Comparison of ENCODE assay signal across 1 cellular context in the genomic region with DNA sequence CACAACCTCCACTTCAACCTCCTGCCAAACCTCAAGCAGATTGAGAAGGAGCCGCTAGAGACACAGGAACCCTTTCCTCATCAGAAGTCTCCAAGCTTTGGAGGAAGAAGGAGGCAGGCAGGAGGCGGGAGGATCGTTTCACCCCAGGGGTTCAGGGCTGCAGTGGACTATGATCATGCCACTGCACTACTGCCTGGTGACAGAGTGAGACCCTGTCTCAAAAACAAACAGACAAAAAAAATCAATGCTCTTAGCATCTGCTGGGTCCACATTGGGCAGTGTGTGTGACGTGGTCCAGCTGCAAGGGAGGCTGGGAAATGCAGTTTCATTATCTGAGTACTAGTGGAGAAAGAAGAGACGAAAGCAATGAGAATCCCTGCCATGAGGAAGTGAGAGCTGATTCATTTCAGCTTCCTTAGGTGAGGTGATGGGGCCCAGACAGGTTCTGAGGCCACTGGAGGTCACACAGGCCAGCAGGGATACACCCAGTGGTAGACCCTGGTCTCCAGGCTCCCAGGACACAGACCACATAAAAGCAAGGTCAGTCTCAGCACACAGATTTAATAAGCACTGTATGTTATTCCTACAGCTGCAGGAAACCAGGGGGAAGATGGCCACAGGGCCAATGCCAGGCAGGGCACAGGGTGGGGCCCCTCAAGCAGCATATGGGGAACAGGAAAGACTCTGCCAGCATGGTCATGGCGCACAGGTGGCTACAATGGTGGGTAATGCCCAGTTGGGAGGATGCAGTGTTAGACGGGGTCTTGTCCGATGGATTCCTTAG.
TF ChIP-seq lines count a peak whose summit lies in the region.

No MANE protein-coding gene starts in this region.

TF ChIP-seq in HepG2, 621 proteins besides CTCF, POLR2A, EP300 and RAD21 (continued from another document and continues in another):
- TF ChIP-seq, protein P1, sequence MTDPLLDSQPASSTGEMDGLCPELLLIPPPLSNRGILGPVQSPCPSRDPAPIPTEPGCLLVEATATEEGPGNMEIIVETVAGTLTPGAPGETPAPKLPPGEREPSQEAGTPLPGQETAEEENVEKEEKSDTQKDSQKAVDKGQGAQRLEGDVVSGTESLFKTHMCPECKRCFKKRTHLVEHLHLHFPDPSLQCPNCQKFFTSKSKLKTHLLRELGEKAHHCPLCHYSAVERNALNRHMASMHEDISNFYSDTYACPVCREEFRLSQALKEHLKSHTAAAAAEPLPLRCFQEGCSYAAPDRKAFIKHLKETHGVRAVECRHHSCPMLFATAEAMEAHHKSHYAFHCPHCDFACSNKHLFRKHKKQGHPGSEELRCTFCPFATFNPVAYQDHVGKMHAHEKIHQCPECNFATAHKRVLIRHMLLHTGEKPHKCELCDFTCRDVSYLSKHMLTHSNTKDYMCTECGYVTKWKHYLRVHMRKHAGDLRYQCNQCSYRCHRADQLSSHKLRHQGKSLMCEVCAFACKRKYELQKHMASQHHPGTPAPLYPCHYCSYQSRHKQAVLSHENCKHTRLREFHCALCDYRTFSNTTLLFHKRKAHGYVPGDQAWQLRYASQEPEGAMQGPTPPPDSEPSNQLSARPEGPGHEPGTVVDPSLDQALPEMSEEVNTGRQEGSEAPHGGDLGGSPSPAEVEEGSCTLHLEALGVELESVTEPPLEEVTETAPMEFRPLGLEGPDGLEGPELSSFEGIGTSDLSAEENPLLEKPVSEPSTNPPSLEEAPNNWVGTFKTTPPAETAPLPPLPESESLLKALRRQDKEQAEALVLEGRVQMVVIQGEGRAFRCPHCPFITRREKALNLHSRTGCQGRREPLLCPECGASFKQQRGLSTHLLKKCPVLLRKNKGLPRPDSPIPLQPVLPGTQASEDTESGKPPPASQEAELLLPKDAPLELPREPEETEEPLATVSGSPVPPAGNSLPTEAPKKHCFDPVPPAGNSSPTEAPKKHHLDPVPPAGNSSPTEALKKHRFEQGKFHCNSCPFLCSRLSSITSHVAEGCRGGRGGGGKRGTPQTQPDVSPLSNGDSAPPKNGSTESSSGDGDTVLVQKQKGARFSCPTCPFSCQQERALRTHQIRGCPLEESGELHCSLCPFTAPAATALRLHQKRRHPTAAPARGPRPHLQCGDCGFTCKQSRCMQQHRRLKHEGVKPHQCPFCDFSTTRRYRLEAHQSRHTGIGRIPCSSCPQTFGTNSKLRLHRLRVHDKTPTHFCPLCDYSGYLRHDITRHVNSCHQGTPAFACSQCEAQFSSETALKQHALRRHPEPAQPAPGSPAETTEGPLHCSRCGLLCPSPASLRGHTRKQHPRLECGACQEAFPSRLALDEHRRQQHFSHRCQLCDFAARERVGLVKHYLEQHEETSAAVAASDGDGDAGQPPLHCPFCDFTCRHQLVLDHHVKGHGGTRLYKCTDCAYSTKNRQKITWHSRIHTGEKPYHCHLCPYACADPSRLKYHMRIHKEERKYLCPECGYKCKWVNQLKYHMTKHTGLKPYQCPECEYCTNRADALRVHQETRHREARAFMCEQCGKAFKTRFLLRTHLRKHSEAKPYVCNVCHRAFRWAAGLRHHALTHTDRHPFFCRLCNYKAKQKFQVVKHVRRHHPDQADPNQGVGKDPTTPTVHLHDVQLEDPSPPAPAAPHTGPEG (CRISPR knock-in tag; IDR thresholded peaks at IDR 0.05) = no peak; the same call in 1 of the 2 replicates
- TF ChIP-seq HOXA7 (CRISPR knock-in tag; IDR thresholded peaks at IDR 0.05) (no peak), ISX (CRISPR knock-in tag; conservative IDR thresholded peaks at IDR 0.05) (no peak), ZNF367 (CRISPR knock-in tag; IDR thresholded peaks at IDR 0.05; ENCODE audit: borderline replicate concordance) (no peak), CREB1 (IDR thresholded peaks at IDR 0.05) (peak; percentile 92), CREB1 (CRISPR knock-in tag; IDR thresholded peaks at IDR 0.05) (peak; percentile 98), NCOA1 (CRISPR knock-in tag; IDR thresholded peaks at IDR 0.05) (0 out of 2 replicates have a peak, but pooled peaks have one; percentile 78), ZKSCAN5 (CRISPR knock-in tag; IDR thresholded peaks at IDR 0.05) (peak; percentile 98), SAP130 (CRISPR knock-in tag; IDR thresholded peaks at IDR 0.05; ENCODE audit: low read depth) (peak; percentile 86), TARDBP (CRISPR knock-in tag; IDR thresholded peaks at IDR 0.05) (peak; percentile 83; the same call in 1 of the 2 replicates), SOX5 (CRISPR knock-in tag; IDR thresholded peaks at IDR 0.05; ENCODE audit: borderline replicate concordance) (peak; percentile 25; the same call in 1 of the 2 replicates), ZMYM2 (CRISPR knock-in tag; IDR thresholded peaks at IDR 0.05) (no peak), SUZ12 (IDR thresholded peaks at IDR 0.05; ENCODE audit: low read depth, low read length) (peak; percentile 79), MTF2 (CRISPR knock-in tag; IDR thresholded peaks at IDR 0.05; ENCODE audit: borderline replicate concordance) (no peak; the same call in 1 of the 2 replicates), MIER2 (CRISPR knock-in tag; IDR thresholded peaks at IDR 0.05) (no peak), ZNF775 (CRISPR knock-in tag; IDR thresholded peaks at IDR 0.05; ENCODE audit: borderline replicate concordance) (no peak), HDAC1 (CRISPR knock-in tag; IDR thresholded peaks at IDR 0.05) (peak; percentile 66), MIER3 (CRISPR knock-in tag; IDR thresholded peaks at IDR 0.05; ENCODE audit: borderline replicate concordance) (peak; percentile 37; the same call in 1 of the 2 replicates), ZSCAN9 (CRISPR knock-in tag; IDR thresholded peaks at IDR 0.05; ENCODE audit: borderline replicate concordance) (no peak; the same call in 1 of the 2 replicates), ONECUT2 (CRISPR knock-in tag; IDR thresholded peaks at IDR 0.05) (peak; percentile 96), ZNF7 (CRISPR knock-in tag; IDR thresholded peaks at IDR 0.05) (no peak), KLF11 (CRISPR knock-in tag; IDR thresholded peaks at IDR 0.05) (no peak), ZZZ3 (CRISPR knock-in tag; IDR thresholded peaks at IDR 0.05; ENCODE audit: borderline replicate concordance) (no peak), PTBP1 (IDR thresholded peaks at IDR 0.05; ENCODE audit: low read depth, low read length, poor library complexity, severe bottlenecking) (no peak), ZSCAN25 (CRISPR knock-in tag; IDR thresholded peaks at IDR 0.05) (peak; percentile 78), HMG20A (CRISPR knock-in tag; IDR thresholded peaks at IDR 0.05; ENCODE audit: borderline replicate concordance) (no peak), DMAP1 (CRISPR knock-in tag; IDR thresholded peaks at IDR 0.05) (0 out of 2 replicates have a peak, but pooled peaks have one; percentile 8), U2AF2 (IDR thresholded peaks at IDR 0.05; ENCODE audit: low read depth, low read length) (no peak), THAP11 (CRISPR knock-in tag; IDR thresholded peaks at IDR 0.05) (peak; percentile 99), MED13 (CRISPR knock-in tag; IDR thresholded peaks at IDR 0.05) (no peak), HNRNPK (IDR thresholded peaks at IDR 0.05; ENCODE audit: low read depth, low read length, poor library complexity, severe bottlenecking) (no peak), RORA (CRISPR knock-in tag; IDR thresholded peaks at IDR 0.05) (no peak), RXRB (CRISPR knock-in tag; IDR thresholded peaks at IDR 0.05; ENCODE audit: borderline replicate concordance) (no peak), TSC22D2 (CRISPR knock-in tag; IDR thresholded peaks at IDR 0.05; ENCODE audit: borderline replicate concordance) (0 out of 2 replicates have a peak, but pooled peaks have one; percentile 21), ZNF878 (CRISPR knock-in tag; IDR thresholded peaks at IDR 0.05) (no peak), ZNF225 (CRISPR knock-in tag; IDR thresholded peaks at IDR 0.05) (no peak), SCMH1 (CRISPR knock-in tag; IDR thresholded peaks at IDR 0.05; ENCODE audit: borderline replicate concordance) (no peak)
- TF ChIP-seq, protein P2, sequence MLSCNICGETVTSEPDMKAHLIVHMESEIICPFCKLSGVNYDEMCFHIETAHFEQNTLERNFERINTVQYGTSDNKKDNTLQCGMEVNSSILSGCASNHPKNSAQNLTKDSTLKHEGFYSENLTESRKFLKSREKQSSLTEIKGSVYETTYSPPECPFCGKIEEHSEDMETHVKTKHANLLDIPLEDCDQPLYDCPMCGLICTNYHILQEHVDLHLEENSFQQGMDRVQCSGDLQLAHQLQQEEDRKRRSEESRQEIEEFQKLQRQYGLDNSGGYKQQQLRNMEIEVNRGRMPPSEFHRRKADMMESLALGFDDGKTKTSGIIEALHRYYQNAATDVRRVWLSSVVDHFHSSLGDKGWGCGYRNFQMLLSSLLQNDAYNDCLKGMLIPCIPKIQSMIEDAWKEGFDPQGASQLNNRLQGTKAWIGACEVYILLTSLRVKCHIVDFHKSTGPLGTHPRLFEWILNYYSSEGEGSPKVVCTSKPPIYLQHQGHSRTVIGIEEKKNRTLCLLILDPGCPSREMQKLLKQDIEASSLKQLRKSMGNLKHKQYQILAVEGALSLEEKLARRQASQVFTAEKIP (CRISPR knock-in tag; IDR thresholded peaks at IDR 0.05; ENCODE audit: borderline replicate concordance) = no peak
- TF ChIP-seq, protein P3, sequence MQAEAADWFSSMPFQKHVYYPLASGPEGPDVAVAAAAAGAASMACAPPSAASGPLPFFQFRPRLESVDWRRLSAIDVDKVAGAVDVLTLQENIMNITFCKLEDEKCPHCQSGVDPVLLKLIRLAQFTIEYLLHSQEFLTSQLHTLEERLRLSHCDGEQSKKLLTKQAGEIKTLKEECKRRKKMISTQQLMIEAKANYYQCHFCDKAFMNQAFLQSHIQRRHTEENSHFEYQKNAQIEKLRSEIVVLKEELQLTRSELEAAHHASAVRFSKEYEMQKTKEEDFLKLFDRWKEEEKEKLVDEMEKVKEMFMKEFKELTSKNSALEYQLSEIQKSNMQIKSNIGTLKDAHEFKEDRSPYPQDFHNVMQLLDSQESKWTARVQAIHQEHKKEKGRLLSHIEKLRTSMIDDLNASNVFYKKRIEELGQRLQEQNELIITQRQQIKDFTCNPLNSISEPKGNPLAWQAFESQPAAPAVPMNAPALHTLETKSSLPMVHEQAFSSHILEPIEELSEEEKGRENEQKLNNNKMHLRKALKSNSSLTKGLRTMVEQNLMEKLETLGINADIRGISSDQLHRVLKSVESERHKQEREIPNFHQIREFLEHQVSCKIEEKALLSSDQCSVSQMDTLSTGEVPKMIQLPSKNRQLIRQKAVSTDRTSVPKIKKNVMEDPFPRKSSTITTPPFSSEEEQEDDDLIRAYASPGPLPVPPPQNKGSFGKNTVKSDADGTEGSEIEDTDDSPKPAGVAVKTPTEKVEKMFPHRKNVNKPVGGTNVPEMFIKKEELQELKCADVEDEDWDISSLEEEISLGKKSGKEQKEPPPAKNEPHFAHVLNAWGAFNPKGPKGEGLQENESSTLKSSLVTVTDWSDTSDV (CRISPR knock-in tag; IDR thresholded peaks at IDR 0.05) = no peak
- TF ChIP-seq, protein P4, sequence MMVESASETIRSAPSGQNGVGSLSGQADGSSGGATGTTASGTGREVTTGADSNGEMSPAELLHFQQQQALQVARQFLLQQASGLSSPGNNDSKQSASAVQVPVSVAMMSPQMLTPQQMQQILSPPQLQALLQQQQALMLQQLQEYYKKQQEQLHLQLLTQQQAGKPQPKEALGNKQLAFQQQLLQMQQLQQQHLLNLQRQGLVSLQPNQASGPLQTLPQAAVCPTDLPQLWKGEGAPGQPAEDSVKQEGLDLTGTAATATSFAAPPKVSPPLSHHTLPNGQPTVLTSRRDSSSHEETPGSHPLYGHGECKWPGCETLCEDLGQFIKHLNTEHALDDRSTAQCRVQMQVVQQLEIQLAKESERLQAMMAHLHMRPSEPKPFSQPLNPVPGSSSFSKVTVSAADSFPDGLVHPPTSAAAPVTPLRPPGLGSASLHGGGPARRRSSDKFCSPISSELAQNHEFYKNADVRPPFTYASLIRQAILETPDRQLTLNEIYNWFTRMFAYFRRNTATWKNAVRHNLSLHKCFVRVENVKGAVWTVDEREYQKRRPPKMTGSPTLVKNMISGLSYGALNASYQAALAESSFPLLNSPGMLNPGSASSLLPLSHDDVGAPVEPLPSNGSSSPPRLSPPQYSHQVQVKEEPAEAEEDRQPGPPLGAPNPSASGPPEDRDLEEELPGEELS (CRISPR knock-in tag; IDR thresholded peaks at IDR 0.05) = peak; percentile 49
- TF ChIP-seq, protein P5, sequence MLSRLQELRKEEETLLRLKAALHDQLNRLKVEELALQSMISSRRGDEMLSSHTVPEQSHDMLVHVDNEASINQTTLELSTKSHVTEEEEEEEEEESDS (CRISPR knock-in tag; IDR thresholded peaks at IDR 0.05; ENCODE audit: borderline replicate concordance) = peak; percentile 30; the same call in 1 of the 2 replicates
- TF ChIP-seq, protein P6, sequence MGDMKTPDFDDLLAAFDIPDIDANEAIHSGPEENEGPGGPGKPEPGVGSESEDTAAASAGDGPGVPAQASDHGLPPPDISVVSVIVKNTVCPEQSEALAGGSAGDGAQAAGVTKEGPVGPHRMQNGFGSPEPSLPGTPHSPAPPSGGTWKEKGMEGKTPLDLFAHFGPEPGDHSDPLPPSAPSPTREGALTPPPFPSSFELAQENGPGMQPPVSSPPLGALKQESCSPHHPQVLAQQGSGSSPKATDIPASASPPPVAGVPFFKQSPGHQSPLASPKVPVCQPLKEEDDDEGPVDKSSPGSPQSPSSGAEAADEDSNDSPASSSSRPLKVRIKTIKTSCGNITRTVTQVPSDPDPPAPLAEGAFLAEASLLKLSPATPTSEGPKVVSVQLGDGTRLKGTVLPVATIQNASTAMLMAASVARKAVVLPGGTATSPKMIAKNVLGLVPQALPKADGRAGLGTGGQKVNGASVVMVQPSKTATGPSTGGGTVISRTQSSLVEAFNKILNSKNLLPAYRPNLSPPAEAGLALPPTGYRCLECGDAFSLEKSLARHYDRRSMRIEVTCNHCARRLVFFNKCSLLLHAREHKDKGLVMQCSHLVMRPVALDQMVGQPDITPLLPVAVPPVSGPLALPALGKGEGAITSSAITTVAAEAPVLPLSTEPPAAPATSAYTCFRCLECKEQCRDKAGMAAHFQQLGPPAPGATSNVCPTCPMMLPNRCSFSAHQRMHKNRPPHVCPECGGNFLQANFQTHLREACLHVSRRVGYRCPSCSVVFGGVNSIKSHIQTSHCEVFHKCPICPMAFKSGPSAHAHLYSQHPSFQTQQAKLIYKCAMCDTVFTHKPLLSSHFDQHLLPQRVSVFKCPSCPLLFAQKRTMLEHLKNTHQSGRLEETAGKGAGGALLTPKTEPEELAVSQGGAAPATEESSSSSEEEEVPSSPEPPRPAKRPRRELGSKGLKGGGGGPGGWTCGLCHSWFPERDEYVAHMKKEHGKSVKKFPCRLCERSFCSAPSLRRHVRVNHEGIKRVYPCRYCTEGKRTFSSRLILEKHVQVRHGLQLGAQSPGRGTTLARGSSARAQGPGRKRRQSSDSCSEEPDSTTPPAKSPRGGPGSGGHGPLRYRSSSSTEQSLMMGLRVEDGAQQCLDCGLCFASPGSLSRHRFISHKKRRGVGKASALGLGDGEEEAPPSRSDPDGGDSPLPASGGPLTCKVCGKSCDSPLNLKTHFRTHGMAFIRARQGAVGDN (CRISPR knock-in tag; IDR thresholded peaks at IDR 0.05) = peak; percentile 34; the same call in 1 of the 2 replicates
- TF ChIP-seq, protein P7, sequence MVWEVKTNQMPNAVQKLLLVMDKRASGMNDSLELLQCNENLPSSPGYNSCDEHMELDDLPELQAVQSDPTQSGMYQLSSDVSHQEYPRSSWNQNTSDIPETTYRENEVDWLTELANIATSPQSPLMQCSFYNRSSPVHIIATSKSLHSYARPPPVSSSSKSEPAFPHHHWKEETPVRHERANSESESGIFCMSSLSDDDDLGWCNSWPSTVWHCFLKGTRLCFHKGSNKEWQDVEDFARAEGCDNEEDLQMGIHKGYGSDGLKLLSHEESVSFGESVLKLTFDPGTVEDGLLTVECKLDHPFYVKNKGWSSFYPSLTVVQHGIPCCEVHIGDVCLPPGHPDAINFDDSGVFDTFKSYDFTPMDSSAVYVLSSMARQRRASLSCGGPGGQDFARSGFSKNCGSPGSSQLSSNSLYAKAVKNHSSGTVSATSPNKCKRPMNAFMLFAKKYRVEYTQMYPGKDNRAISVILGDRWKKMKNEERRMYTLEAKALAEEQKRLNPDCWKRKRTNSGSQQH (CRISPR knock-in tag; IDR thresholded peaks at IDR 0.05; ENCODE audit: low read depth) = no peak
